ENCODE assay signal across 27 cellular contexts in the genomic region with DNA sequence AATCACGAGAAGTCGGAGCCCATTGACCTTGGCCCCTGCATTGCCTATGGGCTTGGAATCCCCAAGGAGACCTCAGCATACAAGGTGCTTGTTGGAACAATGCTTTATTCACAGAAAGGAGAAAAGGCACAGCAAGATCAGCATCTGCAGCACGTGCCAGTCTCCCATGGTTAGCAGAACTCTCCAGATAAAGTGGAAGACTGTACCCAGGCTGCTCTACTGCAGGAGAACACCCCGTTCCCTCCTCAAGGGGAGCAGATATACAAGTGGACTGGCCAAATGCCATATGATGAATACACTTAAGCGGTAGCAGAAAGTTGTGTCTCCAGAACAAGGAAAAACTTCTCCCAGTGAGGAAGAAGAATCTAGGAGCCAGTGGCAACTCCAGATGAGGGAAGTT.
"Had no signal": no experiment of that assay in that cellular context is flagged by ENCODE, and none has a peak within 500 bp of the region (broad histone marks: within the 10 kb centered on the region; RNA-seq: fewer than 3 reads in every experiment).

No MANE protein-coding gene starts in this region.

- H3K9me3 ChIP-seq: stomach, suprapubic skin, thoracic aorta, tibial artery, tibial nerve, transverse colon, upper lobe of left lung, upper lobe of right lung, uterus, vagina had no signal

- H3K4me1 ChIP-seq: stomach, suprapubic skin, tibial artery, tibial nerve, upper lobe of right lung, uterus, vagina had no signal

- H3K36me3 Mint-ChIP-seq: stimulated activated effector memory CD8-positive, alpha-beta T cell treated with anti-CD3 and anti-CD28 coated beads, Interleukin-12 subunit alpha, Interleukin-12 subunit beta, amount 100 ng/mL, for 72 hours; stimulated activated memory B cell treated with anti-CD40 and anti-IgM and Interleukin-4, amounts not matched to agents 10 μg/mL and 1 μg/mL and 100 μg/mL, for 72 hours had no signal

- H3K27me3 Mint-ChIP-seq: stimulated activated memory B cell treated with anti-CD40 and anti-IgM and Interleukin-4, amounts not matched to agents 10 μg/mL and 1 μg/mL and 100 μg/mL, for 72 hours; stimulated activated naive B cell treated with anti-CD40 and anti-IgM and Interleukin-4, amounts not matched to agents 10 μg/mL and 1 μg/mL and 100 μg/mL, for 72 hours; stimulated activated naive CD8-positive, alpha-beta T cell treated with anti-CD3 and anti-CD28 coated beads, Interleukin-15, amount 100 ng/mL, for 72 hours; stimulated activated naive CD8-positive, alpha-beta T cell treated with anti-CD3 and anti-CD28 coated beads, Interleukin-15, Interleukin-2, amounts not matched to agents 100 ng/mL and 50 ng/mL, for 24 hours; type B pancreatic cell had no signal

- DNase-seq: stimulated activated CD4-positive, alpha-beta T cell treated with anti-CD3 and anti-CD28 coated beads, Interleukin-1b, Interleukin-23, amount 100 ng/mL, for 48 hours; stimulated activated CD4-positive, alpha-beta T cell treated with anti-CD3 and anti-CD28 coated beads, Interleukin-2, amount 100 ng/mL, for 24 hours; stimulated activated CD4-positive, alpha-beta T cell treated with anti-CD3 and anti-CD28 coated beads, Interleukin-2, amount 100 ng/mL, for 48 hours; stimulated activated CD4-positive, alpha-beta T cell treated with anti-CD3 and anti-CD28 coated beads, Interleukin-4, amount 100 ng/mL, for 1 hour; stimulated activated CD4-positive, alpha-beta T cell treated with anti-CD3 and anti-CD28 coated beads, Interleukin-4, amount 100 ng/mL, for 24 hours; stimulated activated CD4-positive, alpha-beta T cell treated with anti-CD3 and anti-CD28 coated beads, Interleukin-4, amount 100 ng/mL, for 4 hours; stimulated activated CD8-positive, alpha-beta memory T cell treated with anti-CD3 and anti-CD28 coated beads, Interleukin-4, amount 100 ng/mL, for 48 hours; stimulated activated naive B cell treated with anti-CD40 and anti-IgM and Interleukin-4, amounts not matched to agents 10 μg/mL and 1 μg/mL and 100 μg/mL, for 72 hours; stimulated activated naive CD4-positive, alpha-beta T cell; stimulated activated naive CD4-positive, alpha-beta T cell treated with Interleukin-2 at 50 U/mL for 16 hours; stimulated activated naive CD8-positive, alpha-beta T cell treated with anti-CD3 and anti-CD28 coated beads, Interleukin-15, amount 100 ng/mL, for 72 hours; stimulated activated naive CD8-positive, alpha-beta T cell treated with anti-CD3 and anti-CD28 coated beads, Interleukin-15, Interleukin-2, amounts not matched to agents 100 U/mL and 50 U/mL, for 24 hours; stomach; substantia nigra; tibial artery; transverse colon; upper lobe of left lung; upper lobe of right lung; uterus had no signal

- ATAC-seq: stimulated activated effector memory CD8-positive, alpha-beta T cell treated with anti-CD3 and anti-CD28 coated beads, Interleukin-12 subunit alpha, Interleukin-12 subunit beta, amount 100 ng/mL, for 72 hours; stimulated activated memory B cell treated with anti-CD40 and anti-IgM and Interleukin-4, amounts not matched to agents 10 μg/mL and 1 μg/mL and 100 μg/mL, for 72 hours; stimulated activated naive B cell treated with anti-CD40 and anti-IgM and Interleukin-4, amounts not matched to agents 10 μg/mL and 1 μg/mL and 100 μg/mL, for 72 hours; stimulated activated naive CD8-positive, alpha-beta T cell treated with anti-CD3 and anti-CD28 coated beads, Interleukin-15, amount 100 ng/mL, for 72 hours; stimulated activated naive CD8-positive, alpha-beta T cell treated with anti-CD3 and anti-CD28 coated beads, Interleukin-15, Interleukin-2, amounts not matched to agents 100 U/mL and 50 U/mL, for 24 hours; upper lobe of right lung had no signal

- H3K36me3 ChIP-seq: stomach, suprapubic skin, thoracic aorta, transverse colon, upper lobe of left lung, upper lobe of right lung, uterus, vagina had no signal

- H3K27ac Mint-ChIP-seq: stimulated activated effector memory CD8-positive, alpha-beta T cell treated with anti-CD3 and anti-CD28 coated beads, Interleukin-12 subunit alpha, Interleukin-12 subunit beta, amount 100 ng/mL, for 72 hours; stimulated activated memory B cell treated with anti-CD40 and anti-IgM and Interleukin-4, amounts not matched to agents 10 μg/mL and 1 μg/mL and 100 μg/mL, for 72 hours; stimulated activated naive B cell treated with anti-CD40 and anti-IgM and Interleukin-4, amounts not matched to agents 10 μg/mL and 1 μg/mL and 100 μg/mL, for 72 hours; stimulated activated naive CD8-positive, alpha-beta T cell treated with anti-CD3 and anti-CD28 coated beads, Interleukin-15, amount 100 ng/mL, for 72 hours; stimulated activated naive CD8-positive, alpha-beta T cell treated with anti-CD3 and anti-CD28 coated beads, Interleukin-15, Interleukin-2, amounts not matched to agents 100 ng/mL and 50 ng/mL, for 24 hours; type B pancreatic cell had no signal

- H3K27ac ChIP-seq: stomach, suprapubic skin, thoracic aorta, tibial artery, tibial nerve, transverse colon, upper lobe of left lung, upper lobe of right lung, uterus, vagina had no signal

- H3K27me3 ChIP-seq: stomach, suprapubic skin, tibial artery, tibial nerve, transverse colon, upper lobe of left lung, upper lobe of right lung, uterus, vagina had no signal

- H3K4me3 Mint-ChIP-seq: stimulated activated effector memory CD8-positive, alpha-beta T cell treated with anti-CD3 and anti-CD28 coated beads, Interleukin-12 subunit alpha, Interleukin-12 subunit beta, amount 100 ng/mL, for 72 hours; stimulated activated memory B cell treated with anti-CD40 and anti-IgM and Interleukin-4, amounts not matched to agents 10 μg/mL and 1 μg/mL and 100 μg/mL, for 72 hours; stimulated activated naive B cell treated with anti-CD40 and anti-IgM and Interleukin-4, amounts not matched to agents 10 μg/mL and 1 μg/mL and 100 μg/mL, for 72 hours; stimulated activated naive CD8-positive, alpha-beta T cell treated with anti-CD3 and anti-CD28 coated beads, Interleukin-15, amount 100 ng/mL, for 72 hours; stimulated activated naive CD8-positive, alpha-beta T cell treated with anti-CD3 and anti-CD28 coated beads, Interleukin-15, Interleukin-2, amounts not matched to agents 100 ng/mL and 50 ng/mL, for 24 hours; type B pancreatic cell had no signal

- H3K4me1 Mint-ChIP-seq: stimulated activated effector memory CD8-positive, alpha-beta T cell treated with anti-CD3 and anti-CD28 coated beads, Interleukin-12 subunit alpha, Interleukin-12 subunit beta, amount 100 ng/mL, for 72 hours; stimulated activated memory B cell treated with anti-CD40 and anti-IgM and Interleukin-4, amounts not matched to agents 10 μg/mL and 1 μg/mL and 100 μg/mL, for 72 hours; stimulated activated naive CD8-positive, alpha-beta T cell treated with anti-CD3 and anti-CD28 coated beads, Interleukin-15, amount 100 ng/mL, for 72 hours had no signal

- H3K4me3 ChIP-seq: stomach, suprapubic skin, thoracic aorta, tibial artery, tibial nerve, transverse colon, upper lobe of left lung, upper lobe of right lung, uterus, vagina had no signal

- H3K9me3 Mint-ChIP-seq: stimulated activated effector memory CD8-positive, alpha-beta T cell treated with anti-CD3 and anti-CD28 coated beads, Interleukin-12 subunit alpha, Interleukin-12 subunit beta, amount 100 ng/mL, for 72 hours; stimulated activated memory B cell treated with anti-CD40 and anti-IgM and Interleukin-4, amounts not matched to agents 10 μg/mL and 1 μg/mL and 100 μg/mL, for 72 hours; stimulated activated naive CD8-positive, alpha-beta T cell treated with anti-CD3 and anti-CD28 coated beads, Interleukin-15, Interleukin-2, amounts not matched to agents 100 ng/mL and 50 ng/mL, for 24 hours; type B pancreatic cell had no signal
